ENCODE assay signal across 13 cellular contexts in genomic region chr16:17339764-17340541, GRCh38.
DNase-seq lines count a peak whose midpoint lies in the region; ATAC-seq and TF ChIP-seq lines count a peak whose summit lies in the region.
"Had no signal": no experiment of that assay in that cellular context is flagged by ENCODE, and none has a peak within 500 bp of the region (broad histone marks: within the 10 kb centered on the region; RNA-seq: fewer than 3 reads in every experiment).

No MANE protein-coding gene starts in this region.

- H3K4me1 Mint-ChIP-seq in CD4-positive, alpha-beta T cell (ENCODE audit: low read depth): peaks cover 82% of the 10 kb centered on the region

- H3K36me3 ChIP-seq in esophagus (ENCODE audit: control insufficient read depth in 2 of 2, insufficient read depth in 2 of 2, low read length in 1 of 2): no peaks in the 10 kb centered on the region
- H3K36me3 ChIP-seq in neutrophil: no peaks in the 10 kb centered on the region
- H3K36me3 ChIP-seq in H7 (replicated peaks; ENCODE audit: control insufficient read depth, insufficient read depth, low read length): no peaks in the 10 kb centered on the region

- H3K27me3 Mint-ChIP-seq in CD4-positive, alpha-beta T cell: no peaks in the 10 kb centered on the region
- H3K27me3 Mint-ChIP-seq: activated naive CD8-positive, alpha-beta T cell treated with anti-CD3 and anti-CD28 coated beads for 36 hours had no signal

- no peak overlapping the region for H3K4me3 Mint-ChIP-seq in CD4-positive, alpha-beta T cell
- H3K4me3 Mint-ChIP-seq: activated naive CD8-positive, alpha-beta T cell treated with anti-CD3 and anti-CD28 coated beads for 36 hours had no signal

- no peaks in the 10 kb centered on the region for H3K27me3 ChIP-seq in CD4-positive, alpha-beta T cell (ENCODE audit: control insufficient read depth, insufficient read depth, low read length)
- H3K27me3 ChIP-seq in esophagus (ENCODE audit: control insufficient read depth in 1 of 2, insufficient read depth in 2 of 2, low read length in 2 of 2) (no peaks in the 10 kb centered on the region), neutrophil (no peaks in the 10 kb centered on the region), H7 (ENCODE audit: control insufficient read depth, insufficient read depth, low read length) (no peaks in the 10 kb centered on the region)

- peak overlapping the region; percentile 86 for H3K27ac Mint-ChIP-seq in CD4-positive, alpha-beta T cell
- H3K27ac Mint-ChIP-seq: activated naive CD8-positive, alpha-beta T cell treated with anti-CD3 and anti-CD28 coated beads for 36 hours had no signal

- no peak for DNase-seq in CD4-positive, alpha-beta T cell
- DNase-seq in GM03348 (ENCODE audit: low spot score) (peak; percentile 37), H7 (no peak), nucleus accumbens (lab: John Stamatoyannopoulos, UW) (no peak)
- DNase-seq: activated naive CD8-positive, alpha-beta T cell treated with anti-CD3 and anti-CD28 coated beads for 36 hours; glutamatergic neuron; mesenchymal stem cell; NCI-H345; SHP77 treated with DMSO at 0.1 percent for 48 hours had no signal

- no peaks in the 10 kb centered on the region for H3K9me3 ChIP-seq in CD4-positive, alpha-beta T cell (ENCODE audit: control insufficient read depth, low read length)
- no peaks in the 10 kb centered on the region for H3K9me3 ChIP-seq in esophagus (ENCODE audit: control insufficient read depth in 2 of 2, insufficient read depth in 1 of 2, low read depth in 1 of 2, low read length in 1 of 2)
- no peaks in the 10 kb centered on the region for H3K9me3 ChIP-seq in neutrophil

- H3K36me3 Mint-ChIP-seq in CD4-positive, alpha-beta T cell (ENCODE audit: low read depth): no peaks in the 10 kb centered on the region

- CTCF ChIA-PET in CD4-positive, alpha-beta T cell (lab: Charles Lee): no interaction called here

- no peaks in the 10 kb centered on the region for H3K9me3 Mint-ChIP-seq in CD4-positive, alpha-beta T cell
- H3K9me3 Mint-ChIP-seq: activated naive CD8-positive, alpha-beta T cell treated with anti-CD3 and anti-CD28 coated beads for 36 hours had no signal

- H3K4me1 ChIP-seq in esophagus (ENCODE audit: control insufficient read depth in 2 of 2, insufficient read depth in 2 of 2, low read length in 1 of 2): peaks cover 6 to 9% of the 10 kb centered on the region in 2 donors
- H3K4me1 ChIP-seq in neutrophil (ENCODE audit: control insufficient read depth in 1 of 2, insufficient read depth in 1 of 2, low read depth in 1 of 2, low read length in 1 of 2): peaks cover 43 to 63% of the 10 kb centered on the region in 2 experiments

- no peak overlapping the region for H3K4me3 ChIP-seq in esophagus (ENCODE audit: low read depth in 1 of 2, low read length in 2 of 2)
- no peak overlapping the region for H3K4me3 ChIP-seq in neutrophil (ENCODE audit: low read depth in 1 of 2, low read length in 1 of 2)
- no peak overlapping the region for H3K4me3 ChIP-seq in H7 (ENCODE audit: insufficient read depth, low read depth, low read length)
- H3K4me3 ChIP-seq: skin epidermis had no signal

- WGBS in esophagus, 2 donors: 60 to 63% methylated on average over 7 of the region's 7 CpGs

- ATAC-seq in CD4-positive, alpha-beta T cell (ENCODE audit: poor library complexity): no peak
- ATAC-seq in activated CD4-positive, CD25-positive, alpha-beta regulatory T cell treated with anti-CD3 and anti-CD28 coated beads, Interleukin-2, amount 50 U/mL, for 24 hours: no peak

- intact Hi-C loops in CD4-positive, alpha-beta T cell (cut with DNase I, micrococcal nuclease): loop anchor here in 1 of 2 experiments (5.0 kb wide), 2 partner anchors 32 to 127 kb away; no protein-coding TSS in a partner anchor

- no peak for TF ChIP-seq CTCF in CD4-positive, alpha-beta T cell (IDR thresholded peaks at IDR 0.05)
- TF ChIP-seq CTCF in neutrophil (IDR thresholded peaks at IDR 0.05): no peak

- no peak overlapping the region for H3K27ac ChIP-seq in CD4-positive, alpha-beta T cell (ENCODE audit: low read depth, low read length)
- H3K27ac ChIP-seq in esophagus (ENCODE audit: low read depth in 2 of 2, low read length in 1 of 2) (peak overlapping the region; percentile 55 to 69), neutrophil (peak overlapping the region; percentile 83)

- POLR2A ChIA-PET in CD4-positive, alpha-beta T cell (lab: Charles Lee): interaction anchor here (0.7 kb wide), 1 partner anchor 127 kb away, joined by 3 read pairs; no protein-coding TSS in a partner anchor
